ENCODE assay signal across 17 cellular contexts in genomic region chr1:7267493-7267892, GRCh38.
DNase-seq lines count a peak whose midpoint lies in the region; ATAC-seq and TF ChIP-seq lines count a peak whose summit lies in the region.
"Had no signal": no experiment of that assay in that cellular context is flagged by ENCODE, and none has a peak within 500 bp of the region (broad histone marks: within the 10 kb centered on the region; RNA-seq: fewer than 3 reads in every experiment).

No MANE protein-coding gene starts in this region.

- DNase-seq in NCI-H2171 treated with DMSO at 0.1 percent for 48 hours (lab: John Stamatoyannopoulos, UW) (peak; percentile 36), NCI-H2171 (lab: John Stamatoyannopoulos, UW) (no peak), SJCRH30 (peak; percentile 39 to 48), fibroblast of villous mesenchyme (ENCODE audit: low read depth) (peak; percentile 43), smooth muscle cell of the brain vasculature (ENCODE audit: low read depth, low spot score) (peak; percentile 44), middle frontal gyrus (ENCODE audit: extremely low spot score, low spot score) (no peak), esophagus squamous epithelium (lab: John Stamatoyannopoulos, UW) (no peak)
- DNase-seq: 8988T; activated CD8-positive, alpha-beta memory T cell treated with anti-CD3 and anti-CD28 coated beads for 24 hours; body of pancreas; CD8-positive, alpha-beta T cell; effector memory CD4-positive, alpha-beta T cell; left lung; NCI-H1105; NCI-H446; small intestine had no signal

- H3K9me3 ChIP-seq in SJCRH30 (replicated peaks) (peaks cover 3% of the 10 kb centered on the region; the same call in 1 of the 2 replicates), esophagus squamous epithelium (peaks cover 0 to 12% (median 10%) of the 10 kb centered on the region in 3 donors)
- H3K9me3 ChIP-seq: body of pancreas had no signal

- H3K36me3 ChIP-seq in SJCRH30 (no peaks in the 10 kb centered on the region), esophagus squamous epithelium (no peaks in the 10 kb centered on the region)
- H3K36me3 ChIP-seq: left lung had no signal

- no peak for TF ChIP-seq POLR2A in esophagus squamous epithelium (IDR thresholded peaks at IDR 0.05)

- H3K4me3 ChIP-seq in SJCRH30 = no peak overlapping the region
- H3K4me3 ChIP-seq in fibroblast of villous mesenchyme (ENCODE audit: low read depth, low read length) = no peak overlapping the region
- H3K4me3 ChIP-seq in esophagus squamous epithelium = no peak overlapping the region
- H3K4me3 ChIP-seq: body of pancreas, left lung had no signal

- H3K4me1 ChIP-seq in SJCRH30 (peaks cover 22% of the 10 kb centered on the region), esophagus squamous epithelium (peaks cover 4 to 24% (median 10%) of the 10 kb centered on the region in 3 donors)
- H3K4me1 ChIP-seq: left lung had no signal

- no peak overlapping the region for H3K27ac ChIP-seq in SJCRH30
- no peak overlapping the region for H3K27ac ChIP-seq in esophagus squamous epithelium
- H3K27ac ChIP-seq: body of pancreas, left lung had no signal

- ATAC-seq in HG03520 (IDR thresholded peaks at IDR 0.05; ENCODE audit: unreplicated experiment) = no peak
- ATAC-seq: body of pancreas; CD8-positive, alpha-beta T cell; left lung had no signal

- no peaks in the 10 kb centered on the region for H3K27me3 ChIP-seq in SJCRH30
- peaks cover 0 to 30% (median 0%) of the 10 kb centered on the region in 4 donors for H3K27me3 ChIP-seq in esophagus squamous epithelium
- H3K27me3 ChIP-seq: body of pancreas had no signal

- intact Hi-C loops in esophagus squamous epithelium (cut with DNase I) = no loop called here

- TF ChIP-seq CTCF in fibroblast of villous mesenchyme (IDR thresholded peaks at IDR 0.05; ENCODE audit: insufficient read depth, low read depth, low read length) (no peak), esophagus squamous epithelium (IDR thresholded peaks at IDR 0.05) (no peak)

Comparison
In these comparisons a context has a peak if more than half of its experiments do, and no peak if none do; other contexts are left out.
1. DNase-seq: peak in NCI-H2171 treated with DMSO at 0.1 percent for 48 hours (single experiment), SJCRH30 (2 of 2), fibroblast of villous mesenchyme (single experiment) and smooth muscle cell of the brain vasculature (single experiment); none in NCI-H2171 (single experiment), middle frontal gyrus (single experiment) and esophagus squamous epithelium (single experiment).